ENCODE assay signal across 32 cellular contexts in genomic region chr7:120825152-120825551, GRCh38. TPM values are rescaled to one million over a fixed set of nuclear protein-coding genes. Genes with fewer than 3 reads are reported as not detected.
"Had no signal": no experiment of that assay in that cellular context is flagged by ENCODE, and none has a peak within 500 bp of the region (broad histone marks: within the 10 kb centered on the region; RNA-seq: fewer than 3 reads in every experiment).

No MANE protein-coding gene starts in this region.

- H3K36me3 ChIP-seq: ascending aorta, cardiac muscle cell had no signal

- ATAC-seq: activated CD8-positive, alpha-beta memory T cell treated with anti-CD3 and anti-CD28 coated beads, Interleukin-2, amount 10 ng/mL, durations not matched to agents 7 days and 5 days; SK-N-SH treated with all-trans-retinoic acid at 6 μM for 48 hours; T-cell had no signal

- H3K4me1 Mint-ChIP-seq: activated B cell treated with CpG ODN at 0.5 μM for 24 hours; activated CD8-positive, alpha-beta memory T cell treated with anti-CD3 and anti-CD28 coated beads, Interleukin-2, amount 10 ng/mL, durations not matched to agents 7 days and 5 days; activated naive CD8-positive, alpha-beta T cell treated with anti-CD3 and anti-CD28 coated beads for 36 hours; central memory CD8-positive, alpha-beta T cell; T-cell had no signal

- H3K4me1 ChIP-seq: ascending aorta had no signal

- H3K27ac Mint-ChIP-seq: activated B cell treated with CpG ODN at 0.5 μM for 24 hours; activated CD4-positive, alpha-beta memory T cell treated with anti-CD3 and anti-CD28 coated beads for 36 hours; activated CD8-positive, alpha-beta memory T cell treated with anti-CD3 and anti-CD28 coated beads, Interleukin-2, amount 10 ng/mL, durations not matched to agents 7 days and 5 days; activated naive CD8-positive, alpha-beta T cell treated with anti-CD3 and anti-CD28 coated beads for 36 hours; T-cell had no signal

- H3K27ac ChIP-seq: ascending aorta, cardiac muscle cell, VCaP had no signal

- H3K4me3 ChIP-seq: ascending aorta, cardiac muscle cell had no signal

- H3K4me3 Mint-ChIP-seq: activated B cell treated with CpG ODN at 0.5 μM for 24 hours; activated CD4-positive, alpha-beta memory T cell treated with anti-CD3 and anti-CD28 coated beads for 36 hours; activated CD8-positive, alpha-beta memory T cell treated with anti-CD3 and anti-CD28 coated beads, Interleukin-2, amount 10 ng/mL, durations not matched to agents 7 days and 5 days; activated naive CD8-positive, alpha-beta T cell treated with anti-CD3 and anti-CD28 coated beads for 36 hours; central memory CD8-positive, alpha-beta T cell; T-cell had no signal

- DNase-seq: activated B cell treated with CpG ODN at 0.5 μM for 24 hours; activated CD4-positive, alpha-beta memory T cell treated with anti-CD3 and anti-CD28 coated beads for 36 hours; activated CD4-positive, alpha-beta T cell treated with anti-CD3 and anti-CD28 coated beads for 4 hours; activated CD4-positive, alpha-beta T cell treated with anti-CD3 and anti-CD28 coated beads, Interleukin-2, amount 50 U/mL, for 1 hour; activated CD4-positive, CD25-positive, alpha-beta regulatory T cell treated with anti-CD3 and anti-CD28 coated beads, Interleukin-2, amount 50 U/mL, for 72 hours; activated CD8-positive, alpha-beta memory T cell treated with anti-CD3 and anti-CD28 coated beads for 24 hours; activated CD8-positive, alpha-beta memory T cell treated with anti-CD3 and anti-CD28 coated beads, Interleukin-2, amount 10 ng/mL, durations not matched to agents 7 days and 5 days; activated CD8-positive, alpha-beta memory T cell treated with anti-CD3 and anti-CD28 coated beads, Interleukin-2, amount 50 U/mL, for 48 hours; activated effector memory CD4-positive, alpha-beta T cell treated with Interleukin-2 at 50 U/mL for 16 hours; activated naive CD4-positive, alpha-beta T cell treated with anti-CD3 and anti-CD28 coated beads, Interleukin-2, amount 50 U/mL, for 16 hours; activated naive CD8-positive, alpha-beta T cell treated with anti-CD3 and anti-CD28 coated beads for 36 hours; activated T-cell treated with anti-CD3 and anti-CD28 coated beads, Interleukin-2, amount 50 U/mL, for 48 hours; amygdala; Kasumi-1; KBM-7; MM.1S; MV-4-11; NCI-H1092; NCI-H1436 treated with DMSO at 0.1 percent for 48 hours; NCI-H1694 treated with DMSO at 0.1 percent for 48 hours; NCI-H510A; NCI-H526; NK-92 treated with Interleukin-12 subunit alpha and Interleukin-12 subunit beta, amount 100 ng/mL, for 24 hours; SHP77 treated with DMSO at 0.1 percent for 48 hours; T-cell; T-helper 2 cell; T-helper 9 cell had no signal

- H3K36me3 Mint-ChIP-seq: activated CD4-positive, alpha-beta memory T cell treated with anti-CD3 and anti-CD28 coated beads for 36 hours; activated CD8-positive, alpha-beta memory T cell treated with anti-CD3 and anti-CD28 coated beads, Interleukin-2, amount 10 ng/mL, durations not matched to agents 7 days and 5 days; activated naive CD8-positive, alpha-beta T cell treated with anti-CD3 and anti-CD28 coated beads for 36 hours; T-cell had no signal

- H3K9me3 ChIP-seq: ascending aorta had no signal

- H3K9me3 Mint-ChIP-seq: activated B cell treated with CpG ODN at 0.5 μM for 24 hours; central memory CD8-positive, alpha-beta T cell; T-cell had no signal

RNA-seq across cellular contexts. Expression of gene TSPAN12, which starts 32.8 kb away (rescaled TPM):
- total RNA-seq: activated B cell treated with CpG ODN at 0.5 μM for 24 hours; activated CD4-positive, alpha-beta memory T cell treated with anti-CD3 and anti-CD28 coated beads for 36 hours; activated CD8-positive, alpha-beta memory T cell treated with anti-CD3 and anti-CD28 coated beads, Interleukin-2, amount 10 ng/mL, durations not matched to agents 7 days and 5 days; activated naive CD8-positive, alpha-beta T cell treated with anti-CD3 and anti-CD28 coated beads for 36 hours had no signal
